ENCODE assay signal across 1 cellular context in genomic region chr3:13066236-13066635, GRCh38.
TF ChIP-seq lines count a peak whose summit lies in the region.

No MANE protein-coding gene starts in this region.

TF ChIP-seq in HepG2, 621 proteins besides CTCF, POLR2A, EP300 and RAD21:
- TF ChIP-seq MTA1 (CRISPR knock-in tag; IDR thresholded peaks at IDR 0.05; ENCODE audit: borderline replicate concordance) (no peak), HMGXB4 (CRISPR knock-in tag; IDR thresholded peaks at IDR 0.05; ENCODE audit: borderline replicate concordance in 1 of 2, low read depth in 1 of 2) (no peak), TBX3 (IDR thresholded peaks at IDR 0.05; ENCODE audit: borderline replicate concordance) (no peak), CREM (IDR thresholded peaks at IDR 0.05) (no peak), CREM (CRISPR knock-in tag; IDR thresholded peaks at IDR 0.05) (no peak), AGO2 (optimal IDR thresholded peaks at IDR 0.05; ENCODE audit: low read depth, low read length) (peak; percentile 7)
